29 cellular contexts compared by ENCODE assay signal in genomic region chr6:43029120-43029519, GRCh38.
"Had no signal": no experiment of that assay in that cellular context is flagged by ENCODE, and none has a peak within 500 bp of the region (broad histone marks: within the 10 kb centered on the region; RNA-seq: fewer than 3 reads in every experiment).

No MANE protein-coding gene starts in this region.

- H3K27me3 ChIP-seq: brain microvascular endothelial cell, gastroesophageal sphincter, sigmoid colon, suprapubic skin, tibial artery, upper lobe of right lung had no signal

- H3K4me3 ChIP-seq: gastroesophageal sphincter, sigmoid colon, suprapubic skin, tibial artery, upper lobe of right lung had no signal

- H3K27ac ChIP-seq: brain microvascular endothelial cell, gastroesophageal sphincter, sigmoid colon, suprapubic skin, tibial artery, upper lobe of right lung had no signal

- H3K4me1 ChIP-seq: upper lobe of right lung had no signal

- H3K9me3 ChIP-seq: gastroesophageal sphincter, sigmoid colon, suprapubic skin, tibial artery, upper lobe of right lung had no signal

- DNase-seq: activated B cell treated with CpG ODN at 0.5 μM for 24 hours; activated CD4-positive, alpha-beta T cell treated with anti-CD3 and anti-CD28 coated beads, Interleukin-2, amount 50 U/mL, for 1 hour; activated CD8-positive, alpha-beta T cell treated with anti-CD3 and anti-CD28 coated beads for 36 hours; activated gamma-delta T cell treated with Interleukin-2 at 50 U/mL for 16 hours; activated naive CD4-positive, alpha-beta T cell treated with anti-CD3 and anti-CD28 coated beads, Interleukin-2, amount 50 U/mL, for 16 hours; activated T-cell treated with anti-CD3 and anti-CD28 coated beads, Interleukin-2, amount 50 U/mL, for 4 hours; amniotic stem cell; brain microvascular endothelial cell; caudate nucleus; cortex of kidney; effector memory CD8-positive, alpha-beta T cell; erythroblast; head of caudate nucleus; hippocampal formation; left colon; midbrain; sigmoid colon; stimulated activated CD4-positive, alpha-beta T cell treated with anti-CD3 and anti-CD28 coated beads, Interleukin-15, amount 100 ng/mL, for 24 hours; stimulated activated CD4-positive, alpha-beta T cell treated with anti-CD3 and anti-CD28 coated beads, Interleukin-2, amount 100 ng/mL, for 24 hours; stimulated activated naive CD4-positive, alpha-beta T cell; T-cell; tibial artery; upper lobe of right lung had no signal

- ATAC-seq: activated CD8-positive, alpha-beta T cell treated with anti-CD3 and anti-CD28 coated beads for 36 hours; activated T-cell treated with anti-CD3 and anti-CD28 coated beads, Interleukin-2, amount 50 U/mL, for 4 hours; activated T-helper 17 cell treated with anti-CD3 and anti-CD28 coated beads, Interleukin-2, amount 50 U/mL, for 72 hours; effector memory CD8-positive, alpha-beta T cell; gastroesophageal sphincter; left colon; naive thymus-derived CD8-positive, alpha-beta T cell; T-cell; upper lobe of right lung had no signal

- FAIRE-seq: astrocyte, keratinocyte had no signal
